ENCODE assay signal across 15 cellular contexts in genomic region chr12:28767836-28768348, GRCh38.
A peak's percentile ranks its signal among the peaks of the same experiment; 100 is the strongest.
DNase-seq lines count a peak whose midpoint lies in the region; ATAC-seq, FAIRE-seq and TF ChIP-seq lines count a peak whose summit lies in the region.
"Had no signal": no experiment of that assay in that cellular context is flagged by ENCODE, and none has a peak within 500 bp of the region (broad histone marks: within the 10 kb centered on the region; RNA-seq: fewer than 3 reads in every experiment).

No MANE protein-coding gene starts in this region.

- H3K4me3 ChIP-seq in bronchial epithelial cell (ENCODE audit: low read depth, low read length) (no peak overlapping the region), fibroblast of the aortic adventitia (ENCODE audit: low read depth, low read length) (no peak overlapping the region), urinary bladder (ENCODE audit: low read depth, low read length) (no peak overlapping the region)
- H3K4me3 ChIP-seq: HAP-1 had no signal

- no peak for FAIRE-seq in bronchial epithelial cell (lab: Jason Lieb, UNC)

- DNase-seq in HCEC 1CT = peak; percentile 42
- peak; percentile 20 for DNase-seq in bronchial epithelial cell (ENCODE audit: low read depth)
- DNase-seq in fibroblast of the aortic adventitia (ENCODE audit: low read depth) = peak; percentile 41
- DNase-seq in NCI-H2227 (lab: John Stamatoyannopoulos, UW; ENCODE audit: unreplicated experiment) = no peak
- DNase-seq in NCI-H1092 (lab: John Stamatoyannopoulos, UW) = no peak
- DNase-seq: CD4-positive, alpha-beta memory T cell; NCI-H1417; NCI-H187 treated with DMSO at 0.1 percent for 48 hours; NCI-H2171 treated with DMSO at 0.1 percent for 48 hours; NCI-H748 treated with DMSO at 0.1 percent for 48 hours had no signal

- H3K27me3 ChIP-seq in bronchial epithelial cell (ENCODE audit: control insufficient read depth, insufficient read depth, low read length) = no peaks in the 10 kb centered on the region

- ATAC-seq in HG02884 (IDR thresholded peaks at IDR 0.05; ENCODE audit: unreplicated experiment) = no peak

- H3K36me3 ChIP-seq in bronchial epithelial cell (ENCODE audit: control insufficient read depth, insufficient read depth, low read length) = no peaks in the 10 kb centered on the region
- H3K36me3 ChIP-seq in urinary bladder (ENCODE audit: insufficient read depth) = no peaks in the 10 kb centered on the region
- H3K36me3 ChIP-seq: HAP-1 had no signal

- H3K4me1 ChIP-seq in urinary bladder (ENCODE audit: insufficient read depth) = no peaks in the 10 kb centered on the region
- H3K4me1 ChIP-seq: HAP-1 had no signal

- peak overlapping the region; percentile 23 for H3K27ac ChIP-seq in urinary bladder (ENCODE audit: low read depth)
- H3K27ac ChIP-seq: HL-60, RWPE1 had no signal

- TF ChIP-seq CTCF in bronchial epithelial cell (IDR thresholded peaks at IDR 0.05; ENCODE audit: insufficient read depth, low read length, severe bottlenecking) = no peak
- TF ChIP-seq CTCF in fibroblast of the aortic adventitia (IDR thresholded peaks at IDR 0.05; ENCODE audit: insufficient read depth, low read length) = no peak

- WGBS in urinary bladder = 46% methylated on average over 1 of the region's 1 CpG

Comparison
In these comparisons a context has a peak if more than half of its experiments do, and no peak if none do; other contexts are left out.
1. DNase-seq: peak in HCEC 1CT (single experiment), bronchial epithelial cell (single experiment) and fibroblast of the aortic adventitia (single experiment); none in NCI-H2227 (single experiment) and NCI-H1092 (single experiment).